In genomic region chr6:132530293-132530974, GRCh38 we compare ENCODE assay signal across 8 cellular contexts. TPM values are rescaled to one million over a fixed set of nuclear protein-coding genes. Genes with fewer than 3 reads are reported as not detected.
DNase-seq lines count a peak whose midpoint lies in the region; ATAC-seq and TF ChIP-seq lines count a peak whose summit lies in the region.

No MANE protein-coding gene starts in this region.

- no peaks in the 10 kb centered on the region for H3K4me1 Mint-ChIP-seq in Caco-2 (ENCODE audit: low read depth, unreplicated experiment)

- peak overlapping the region; percentile 89 for H2AFZ ChIP-seq in PC-3 (ENCODE audit: low read length)

- DNase-seq in Caco-2, result peak; percentile 57 to 72
- DNase-seq in PC-3, result peak; percentile 70
- peak; percentile 45 for DNase-seq in activated T-helper 1 cell treated with Interleukin-2 at 50 U/mL for 16 hours (ENCODE audit: low read depth)
- peak; percentile 76 for DNase-seq in fibroblast of the aortic adventitia (ENCODE audit: low read depth)
- DNase-seq in nucleus accumbens (lab: John Stamatoyannopoulos, UW), result peak in 38 of 56 donors; percentile 2 to 71 (median 26)
- DNase-seq in tibial artery, result peak in 1 of 2 donors; percentile 55

- ATAC-seq in GM21381 (IDR thresholded peaks at IDR 0.05; ENCODE audit: unreplicated experiment), result peak; percentile 83
- peak; percentile 75 for ATAC-seq in PC-3

- H3K4me1 ChIP-seq in Caco-2, result no peaks in the 10 kb centered on the region
- H3K4me1 ChIP-seq in HUES6 (ENCODE audit: control insufficient read depth, insufficient read depth, low read length), result peaks cover 8% of the 10 kb centered on the region; the same call in 1 of the 2 replicates
- H3K4me1 ChIP-seq in PC-3 (ENCODE audit: insufficient read depth, low read length), result peaks cover 26% of the 10 kb centered on the region
- H3K4me1 ChIP-seq in tibial artery, result peaks cover 0 to 3% (median 0%) of the 10 kb centered on the region in 4 donors

- H3K27ac ChIP-seq in HUES6 (ENCODE audit: low read depth, low read length) (no peak overlapping the region), PC-3 (ENCODE audit: low read length) (no peak overlapping the region), tibial artery (no peak overlapping the region)

- H3K4me3 Mint-ChIP-seq in Caco-2 (ENCODE audit: unreplicated experiment), result no peak overlapping the region

- intact Hi-C loops in Caco-2 (cut with micrococcal nuclease; ENCODE audit: unreplicated experiment) (loop anchor here (1.0 to 10.0 kb wide), 7 partner anchors 64 to 292 kb away; no protein-coding TSS in a partner anchor), PC-3 (cut with micrococcal nuclease) (loop anchor here (1.0 kb wide), 5 partner anchors 83 to 238 kb away; no protein-coding TSS in a partner anchor), tibial artery (cut with DNase I; ENCODE audit: low total_unique reads) (no loop called here)

- no peaks in the 10 kb centered on the region for H3K27me3 Mint-ChIP-seq in Caco-2 (ENCODE audit: insufficient read depth, unreplicated experiment)

- no TSS peak for BruUV-seq in Caco-2 (replicated peaks; lab: Mats Ljungman, UMichigan)
- BruUV-seq in PC-3 (replicated peaks; lab: Mats Ljungman, UMichigan), result no TSS peak

- CTCF ChIA-PET in Caco-2 (lab: Charles Lee) (interaction anchor here (0.6 to 1.2 kb wide), 8 partner anchors 10 to 237 kb away, joined by 3 to 23 read pairs (median 4); partner anchors contain the start of gene STX7), PC-3 (lab: Charles Lee) (interaction anchor here (0.8 to 1.1 kb wide), 2 partner anchors 185 to 234 kb away, joined by 3 to 11 read pairs; no protein-coding TSS in a partner anchor)

- H3K27ac Mint-ChIP-seq in Caco-2 (ENCODE audit: unreplicated experiment), result no peak overlapping the region

- H3K9me3 Mint-ChIP-seq in Caco-2 (ENCODE audit: unreplicated experiment), result no peaks in the 10 kb centered on the region

- H3K27me3 ChIP-seq in Caco-2 (replicated peaks; ENCODE audit: control insufficient read depth, insufficient read depth, low read length) (no peaks in the 10 kb centered on the region), HUES6 (ENCODE audit: control insufficient read depth, insufficient read depth, low read length) (no peaks in the 10 kb centered on the region), PC-3 (ENCODE audit: low read length) (no peaks in the 10 kb centered on the region), tibial artery (no peaks in the 10 kb centered on the region)

- POLR2A ChIA-PET in Caco-2 (lab: Charles Lee), result no interaction called here
- POLR2A ChIA-PET in PC-3 (lab: Charles Lee; ENCODE audit: unreplicated experiment), result interaction anchor here (0.6 kb wide), 1 partner anchor 91 kb away, joined by 3 read pairs; no protein-coding TSS in a partner anchor

- peak; percentile 70 to 73 for TF ChIP-seq CTCF in Caco-2 (IDR thresholded peaks at IDR 0.05; ENCODE audit: insufficient read depth in 1 of 2, low read depth in 1 of 2, low read length in 1 of 2, severe bottlenecking in 1 of 2, unreplicated experiment in 1 of 2)
- TF ChIP-seq CTCF in PC-3 (conservative IDR thresholded peaks at IDR 0.05; ENCODE audit: low read depth, low read length), result peak; percentile 69
- peak; percentile 72 for TF ChIP-seq CTCF in fibroblast of the aortic adventitia (IDR thresholded peaks at IDR 0.05; ENCODE audit: insufficient read depth, low read length)
- TF ChIP-seq CTCF in tibial artery (IDR thresholded peaks at IDR 0.05), result peak; percentile 72 to 77

- no peaks in the 10 kb centered on the region for H3K36me3 Mint-ChIP-seq in Caco-2 (ENCODE audit: insufficient read depth, unreplicated experiment)

- no peaks in the 10 kb centered on the region for H4K20me1 ChIP-seq in PC-3 (ENCODE audit: low read length)

- H3K9ac ChIP-seq in HUES6 (ENCODE audit: low read length), result no peak overlapping the region
- peak overlapping the region; percentile 66 for H3K9ac ChIP-seq in PC-3 (ENCODE audit: low read length)

- H3K79me2 ChIP-seq in PC-3 (ENCODE audit: low read length), result no peaks in the 10 kb centered on the region

- no peaks in the 10 kb centered on the region for H3K36me3 ChIP-seq in Caco-2 (ENCODE audit: control insufficient read depth, insufficient read depth, low read length)
- H3K36me3 ChIP-seq in HUES6 (ENCODE audit: control insufficient read depth, insufficient read depth, low read length), result no peaks in the 10 kb centered on the region
- no peaks in the 10 kb centered on the region for H3K36me3 ChIP-seq in PC-3 (ENCODE audit: low read depth, low read length)
- no peaks in the 10 kb centered on the region for H3K36me3 ChIP-seq in tibial artery

- H3K9me3 ChIP-seq in Caco-2 (no peaks in the 10 kb centered on the region), HUES6 (ENCODE audit: control insufficient read depth, insufficient read depth, low read depth, low read length) (peaks cover 13% of the 10 kb centered on the region; the same call in 1 of the 2 replicates), PC-3 (ENCODE audit: low read length) (no peaks in the 10 kb centered on the region), tibial artery (no peaks in the 10 kb centered on the region)

- H3F3A ChIP-seq in PC-3 (ENCODE audit: low read length, unreplicated experiment), result no peaks in the 10 kb centered on the region

- H3K4me3 ChIP-seq in Caco-2 (ENCODE audit: low read depth, low read length) (peak overlapping the region; percentile 9; the same call in 1 of the 2 replicates), HUES6 (ENCODE audit: low read depth, low read length) (0 out of 2 replicates have a peak overlapping the region, but pooled peaks have one; percentile 31), PC-3 (ENCODE audit: low read length) (peak overlapping the region; percentile 66), fibroblast of the aortic adventitia (ENCODE audit: low read depth, low read length) (no peak overlapping the region), tibial artery (no peak overlapping the region)

- peak overlapping the region; percentile 92 for H3K4me2 ChIP-seq in PC-3 (ENCODE audit: low read length)

- H3K9me2 ChIP-seq in PC-3 (replicated peaks; ENCODE audit: low read length), result no peaks in the 10 kb centered on the region

RNA-seq across cellular contexts. Expression of gene TAAR9, which starts 7.6 kb away (rescaled TPM):
- total RNA-seq in Caco-2 (2022) (not detected in 2 replicates), PC-3 (2014; rRNA removed) (not detected in 2 replicates), fibroblast of the aortic adventitia (ENCODE audit: low replicate concordance) (0.09 TPM in 1 of 2 replicates, not detected in the other)

RNA-seq across cellular contexts. Expression of gene STX7, which starts 17.5 kb away (rescaled TPM):
- 41.0 and 42.4 TPM in 2 replicates for total RNA-seq in Caco-2 (2022)
- total RNA-seq in PC-3 (2014; rRNA removed), result 17.3 and 27.4 TPM in 2 replicates
- total RNA-seq in fibroblast of the aortic adventitia (ENCODE audit: low replicate concordance), result 21.9 and 49.7 TPM in 2 replicates

RNA-seq across cellular contexts. Expression of gene TAAR8, which starts 22.0 kb away (rescaled TPM):
- total RNA-seq in Caco-2 (2022), result not detected in 2 replicates
- total RNA-seq in PC-3 (2014; rRNA removed), result not detected in 2 replicates
- not detected in 2 replicates for total RNA-seq in fibroblast of the aortic adventitia (ENCODE audit: low replicate concordance)

RNA-seq across cellular contexts. Expression of gene TAAR6, which starts 39.7 kb away (rescaled TPM):
- total RNA-seq in Caco-2 (2022) (not detected in 2 replicates), PC-3 (2014; rRNA removed) (not detected in 2 replicates), fibroblast of the aortic adventitia (ENCODE audit: low replicate concordance) (not detected in 2 replicates)

RNA-seq across cellular contexts. Expression of gene TAAR5, which starts 59.1 kb away (rescaled TPM):
- total RNA-seq in Caco-2 (2022), result not detected in 2 replicates
- not detected in 2 replicates for total RNA-seq in PC-3 (2014; rRNA removed)
- total RNA-seq in fibroblast of the aortic adventitia (ENCODE audit: low replicate concordance), result not detected in 2 replicates

Comparison
In these comparisons a context has a peak if more than half of its experiments do, and no peak if none do; other contexts are left out.
1. H3K4me3 ChIP-seq: peak in Caco-2 (single experiment), HUES6 (single experiment) and PC-3 (single experiment); none in fibroblast of the aortic adventitia (single experiment) and tibial artery (0 of 2).
2. Peak in every context shown above with its lines, with median percentiles within 50 percentile points of each other: CTCF ChIP-seq.